Comparison of ENCODE assay signal across 1 cellular context in the genomic region with DNA sequence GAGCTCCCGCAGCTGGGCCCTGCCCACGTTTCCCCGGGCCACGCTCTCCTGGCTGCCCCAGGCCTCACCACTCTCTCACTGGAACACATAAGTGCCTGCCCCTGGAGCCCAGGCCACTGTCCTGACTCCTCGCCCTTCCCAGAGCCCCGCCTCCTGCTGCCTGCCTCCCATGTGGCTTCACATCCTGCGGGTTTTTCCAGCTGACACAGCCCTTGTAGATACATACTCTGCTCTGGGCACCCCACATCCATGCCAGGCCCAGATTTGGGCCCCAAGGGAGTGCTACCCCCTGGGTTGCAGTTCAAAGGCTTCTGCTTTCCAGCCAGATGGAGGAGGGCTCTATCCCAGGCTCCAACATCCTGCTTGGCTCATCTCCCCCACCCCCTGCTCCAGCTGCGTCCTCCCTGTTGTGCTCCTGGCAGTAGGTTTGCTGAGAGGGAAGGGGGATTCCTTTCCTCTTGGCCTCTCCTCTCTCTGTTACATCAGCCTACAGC.
TF ChIP-seq lines count a peak whose summit lies in the region.

No MANE protein-coding gene starts in this region.

TF ChIP-seq in A549, 52 proteins besides CTCF, POLR2A, EP300 and RAD21 (continued from another document):
- TF ChIP-seq BCL3 (IDR thresholded peaks at IDR 0.05) (no peak), RNF2 (IDR thresholded peaks at IDR 0.05; ENCODE audit: borderline replicate concordance, low read depth) (no peak), FOXS1 (CRISPR knock-in tag; IDR thresholded peaks at IDR 0.05) (no peak), FOSL2 (IDR thresholded peaks at IDR 0.05) (no peak), FOSL2 (CRISPR knock-in tag; IDR thresholded peaks at IDR 0.05) (no peak), NR3C1 (IDR thresholded peaks at IDR 0.05) (no peak), PBX3 (IDR thresholded peaks at IDR 0.05) (no peak), HOXA7 (CRISPR knock-in tag; IDR thresholded peaks at IDR 0.05) (no peak), CBX8 (IDR thresholded peaks at IDR 0.05) (no peak), NFE2L2 (conservative IDR thresholded peaks at IDR 0.05; ENCODE audit: low read length) (no peak)
- TF ChIP-seq, protein P1, sequence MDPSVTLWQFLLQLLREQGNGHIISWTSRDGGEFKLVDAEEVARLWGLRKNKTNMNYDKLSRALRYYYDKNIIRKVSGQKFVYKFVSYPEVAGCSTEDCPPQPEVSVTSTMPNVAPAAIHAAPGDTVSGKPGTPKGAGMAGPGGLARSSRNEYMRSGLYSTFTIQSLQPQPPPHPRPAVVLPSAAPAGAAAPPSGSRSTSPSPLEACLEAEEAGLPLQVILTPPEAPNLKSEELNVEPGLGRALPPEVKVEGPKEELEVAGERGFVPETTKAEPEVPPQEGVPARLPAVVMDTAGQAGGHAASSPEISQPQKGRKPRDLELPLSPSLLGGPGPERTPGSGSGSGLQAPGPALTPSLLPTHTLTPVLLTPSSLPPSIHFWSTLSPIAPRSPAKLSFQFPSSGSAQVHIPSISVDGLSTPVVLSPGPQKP (IDR thresholded peaks at IDR 0.05; ENCODE audit: low read depth, low read length): no peak
- TF ChIP-seq, protein P2, sequence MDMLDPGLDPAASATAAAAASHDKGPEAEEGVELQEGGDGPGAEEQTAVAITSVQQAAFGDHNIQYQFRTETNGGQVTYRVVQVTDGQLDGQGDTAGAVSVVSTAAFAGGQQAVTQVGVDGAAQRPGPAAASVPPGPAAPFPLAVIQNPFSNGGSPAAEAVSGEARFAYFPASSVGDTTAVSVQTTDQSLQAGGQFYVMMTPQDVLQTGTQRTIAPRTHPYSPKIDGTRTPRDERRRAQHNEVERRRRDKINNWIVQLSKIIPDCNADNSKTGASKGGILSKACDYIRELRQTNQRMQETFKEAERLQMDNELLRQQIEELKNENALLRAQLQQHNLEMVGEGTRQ (IDR thresholded peaks at IDR 0.05): no peak
TF ChIP-seq in A549: peak in this region for 0.
